In genomic region chr5:136638084-136638483, GRCh38 we compare ENCODE assay signal across 22 cellular contexts.
DNase-seq lines count a peak whose midpoint lies in the region; ATAC-seq and TF ChIP-seq lines count a peak whose summit lies in the region.
"Had no signal": no experiment of that assay in that cellular context is flagged by ENCODE, and none has a peak within 500 bp of the region (broad histone marks: within the 10 kb centered on the region; RNA-seq: fewer than 3 reads in every experiment).

No MANE protein-coding gene starts in this region.

- RAD21 ChIA-PET in HCT116 (lab: Charles Lee; ENCODE audit: low non-redundant PET in 1 of 2, low total read pairs in 2 of 2, uncharacterized antibody in 2 of 2, unreplicated experiment in 2 of 2) = no interaction called here

- no peak overlapping the region for H3K27ac ChIP-seq in HCT116 (ENCODE audit: low read depth, low read length)
- no peak overlapping the region for H3K27ac ChIP-seq in uterus
- H3K27ac ChIP-seq: left lung had no signal

- POLR2A ChIA-PET in HCT116 (lab: Charles Lee) = no interaction called here

- TF ChIP-seq RAD21 in HCT116 (IDR thresholded peaks at IDR 0.05; ENCODE audit: low read depth) = 0 out of 2 replicates have a peak, but pooled peaks have one; percentile 5

- no peaks in the 10 kb centered on the region for H4K20me1 ChIP-seq in HCT116 (ENCODE audit: insufficient read depth)

- CTCF ChIA-PET in HCT116 (lab: Charles Lee) = no interaction called here

- no TSS peak for BruUV-seq in HCT116 (replicated peaks; lab: Mats Ljungman, UMichigan)

- TF ChIP-seq CTCF in AG10803 (conservative IDR thresholded peaks at IDR 0.05; ENCODE audit: low read length) (no peak; the same call in 1 of the 2 replicates), HCT116 (IDR thresholded peaks at IDR 0.05 in 2 of 3, conservative IDR thresholded peaks at IDR 0.05 in 1 of 3; ENCODE audit: borderline replicate concordance in 1 of 3, insufficient read depth in 1 of 3, low read depth in 2 of 3, low read length in 2 of 3) (peak in 1 of 3 experiments; percentile 14; a peak in 1 of 6 replicates), astrocyte of the cerebellum (IDR thresholded peaks at IDR 0.05; ENCODE audit: low read depth, low read length, missing control alignments) (peak; percentile 8), uterus (IDR thresholded peaks at IDR 0.05) (no peak)

- in situ Hi-C loops in astrocyte of the cerebellum (cut with HindIII; ENCODE audit: low sequenced_read_pairs) = no loop called here

- H3K4me2 ChIP-seq in HCT116 (ENCODE audit: low read length) = no peak overlapping the region

- H3K4me1 ChIP-seq in HCT116 (ENCODE audit: control insufficient read depth in 1 of 2, insufficient read depth in 2 of 2, low read length in 2 of 2) (no peaks in the 10 kb centered on the region), uterus (no peaks in the 10 kb centered on the region)
- H3K4me1 ChIP-seq: left lung had no signal

- no peak overlapping the region for H2AFZ ChIP-seq in HCT116 (ENCODE audit: low read depth, low read length, poor library complexity, severe bottlenecking)

- H3K36me3 ChIP-seq in HCT116 (ENCODE audit: control insufficient read depth in 1 of 2, insufficient read depth in 2 of 2, low read length in 2 of 2) (no peaks in the 10 kb centered on the region), uterus (no peaks in the 10 kb centered on the region)
- H3K36me3 ChIP-seq: left lung had no signal

- TF ChIP-seq POLR2A in HCT116 (IDR thresholded peaks at IDR 0.05; ENCODE audit: borderline replicate concordance, extremely low read depth, insufficient read depth, insufficient read length) (no peak), uterus (IDR thresholded peaks at IDR 0.05) (no peak)

- intact Hi-C loops in HCT116 (cut with micrococcal nuclease) (no loop called here), uterus (cut with DNase I; ENCODE audit: low total_unique reads) (no loop called here)

- ATAC-seq in HCT116 (no peak), HG03159 (IDR thresholded peaks at IDR 0.05; ENCODE audit: unreplicated experiment) (no peak), HG02642 (IDR thresholded peaks at IDR 0.05; ENCODE audit: poor library complexity, unreplicated experiment) (no peak), HG02798 (IDR thresholded peaks at IDR 0.05; ENCODE audit: poor library complexity, unreplicated experiment) (no peak)
- ATAC-seq: activated CD8-positive, alpha-beta T cell treated with anti-CD3 and anti-CD28 coated beads, Interleukin-2, amount 10 ng/mL, durations not matched to agents 7 days and 5 days; CD8-positive, alpha-beta T cell; esophagus mucosa; T-helper 17 cell had no signal

- H3K4me3 ChIP-seq in AG10803 (ENCODE audit: low read length) = no peak overlapping the region
- no peak overlapping the region for H3K4me3 ChIP-seq in HCT116 (replicated peaks in 1 of 2; ENCODE audit: low read depth in 1 of 2, low read length in 2 of 2)
- no peak overlapping the region for H3K4me3 ChIP-seq in astrocyte of the cerebellum (ENCODE audit: low read depth, low read length)
- no peak overlapping the region for H3K4me3 ChIP-seq in uterus
- H3K4me3 ChIP-seq: left lung had no signal

- H3K27me3 ChIP-seq in HCT116 (ENCODE audit: insufficient read depth, low read length) (peaks cover 18% of the 10 kb centered on the region; the same call in 1 of the 2 replicates), uterus (no peaks in the 10 kb centered on the region)
- H3K27me3 ChIP-seq: left lung had no signal

- H3K9ac ChIP-seq in HCT116 (ENCODE audit: low read length) = no peak overlapping the region

- H3K79me2 ChIP-seq in HCT116 (ENCODE audit: insufficient read depth, low read length) = no peaks in the 10 kb centered on the region

- peak; percentile 4 for DNase-seq in AG10803 (ENCODE audit: low read depth)
- DNase-seq in HCT116 (ENCODE audit: low read depth, low spot score) = no peak
- no peak for DNase-seq in astrocyte of the cerebellum (ENCODE audit: low read depth)
- DNase-seq in hepatic stellate cell (ENCODE audit: low spot score) = peak; percentile 21
- DNase-seq in uterus = no peak
- DNase-seq: activated B cell treated with CpG ODN at 0.5 μM for 24 hours; activated CD8-positive, alpha-beta T cell treated with anti-CD3 and anti-CD28 coated beads, Interleukin-2, amount 10 ng/mL, durations not matched to agents 7 days and 5 days; activated naive CD4-positive, alpha-beta T cell treated with Interleukin-2 at 50 U/mL for 16 hours; activated T-cell treated with anti-CD3 and anti-CD28 coated beads, Interleukin-2, amount 50 U/mL, for 1 hour; anterior cingulate cortex; CD8-positive, alpha-beta T cell; Karpas-422; left lung; NCI-H1105 treated with DMSO at 0.1 percent for 48 hours; OCI-M1; SIG-M5; stimulated activated naive CD4-positive, alpha-beta T cell treated with Interleukin-2 at 50 U/mL for 16 hours; T-helper 17 cell had no signal

- H3K9me3 ChIP-seq in HCT116 (ENCODE audit: control insufficient read depth in 1 of 2, insufficient read depth in 1 of 2, low read depth in 1 of 2, low read length in 2 of 2) = no peaks in the 10 kb centered on the region
- no peaks in the 10 kb centered on the region for H3K9me3 ChIP-seq in uterus
- H3K9me3 ChIP-seq: left lung had no signal

- H3K9me2 ChIP-seq in HCT116 (ENCODE audit: insufficient read depth) = no peaks in the 10 kb centered on the region

TF ChIP-seq in HCT116, 20 proteins besides CTCF, POLR2A, EP300 and RAD21 (continues in another document):
- TF ChIP-seq EZH2phosphoT487 (IDR thresholded peaks at IDR 0.05; ENCODE audit: borderline replicate concordance) (no peak), EGR1 (IDR thresholded peaks at IDR 0.05; ENCODE audit: low read depth) (no peak), SRF (IDR thresholded peaks at IDR 0.05; ENCODE audit: low read depth) (no peak), ZFX (IDR thresholded peaks at IDR 0.05) (no peak), SIN3A (IDR thresholded peaks at IDR 0.05; ENCODE audit: low read depth) (no peak), ELF1 (IDR thresholded peaks at IDR 0.05; ENCODE audit: borderline replicate concordance, low read depth) (no peak), SP1 (IDR thresholded peaks at IDR 0.05; ENCODE audit: low read depth) (no peak), TCF7L2 (IDR thresholded peaks at IDR 0.05; ENCODE audit: borderline replicate concordance, extremely low read depth, insufficient read depth, insufficient read length) (no peak), ZNF274 (IDR thresholded peaks at IDR 0.05; ENCODE audit: low read depth, low read length) (no peak), ATF3 (IDR thresholded peaks at IDR 0.05) (no peak), CEBPB (IDR thresholded peaks at IDR 0.05; ENCODE audit: low read depth) (no peak), JUND (IDR thresholded peaks at IDR 0.05) (no peak), FOSL1 (IDR thresholded peaks at IDR 0.05; ENCODE audit: low read depth) (no peak), CBX3 (IDR thresholded peaks at IDR 0.05; ENCODE audit: low read depth) (no peak), ZBTB33 (IDR thresholded peaks at IDR 0.05; ENCODE audit: extremely low read depth, insufficient replicate concordance, low read length) (no peak), MAX (IDR thresholded peaks at IDR 0.05) (no peak), YY1 (IDR thresholded peaks at IDR 0.05; ENCODE audit: extremely low read depth, insufficient replicate concordance, low read depth, low read length) (no peak)
- TF ChIP-seq, protein P1, sequence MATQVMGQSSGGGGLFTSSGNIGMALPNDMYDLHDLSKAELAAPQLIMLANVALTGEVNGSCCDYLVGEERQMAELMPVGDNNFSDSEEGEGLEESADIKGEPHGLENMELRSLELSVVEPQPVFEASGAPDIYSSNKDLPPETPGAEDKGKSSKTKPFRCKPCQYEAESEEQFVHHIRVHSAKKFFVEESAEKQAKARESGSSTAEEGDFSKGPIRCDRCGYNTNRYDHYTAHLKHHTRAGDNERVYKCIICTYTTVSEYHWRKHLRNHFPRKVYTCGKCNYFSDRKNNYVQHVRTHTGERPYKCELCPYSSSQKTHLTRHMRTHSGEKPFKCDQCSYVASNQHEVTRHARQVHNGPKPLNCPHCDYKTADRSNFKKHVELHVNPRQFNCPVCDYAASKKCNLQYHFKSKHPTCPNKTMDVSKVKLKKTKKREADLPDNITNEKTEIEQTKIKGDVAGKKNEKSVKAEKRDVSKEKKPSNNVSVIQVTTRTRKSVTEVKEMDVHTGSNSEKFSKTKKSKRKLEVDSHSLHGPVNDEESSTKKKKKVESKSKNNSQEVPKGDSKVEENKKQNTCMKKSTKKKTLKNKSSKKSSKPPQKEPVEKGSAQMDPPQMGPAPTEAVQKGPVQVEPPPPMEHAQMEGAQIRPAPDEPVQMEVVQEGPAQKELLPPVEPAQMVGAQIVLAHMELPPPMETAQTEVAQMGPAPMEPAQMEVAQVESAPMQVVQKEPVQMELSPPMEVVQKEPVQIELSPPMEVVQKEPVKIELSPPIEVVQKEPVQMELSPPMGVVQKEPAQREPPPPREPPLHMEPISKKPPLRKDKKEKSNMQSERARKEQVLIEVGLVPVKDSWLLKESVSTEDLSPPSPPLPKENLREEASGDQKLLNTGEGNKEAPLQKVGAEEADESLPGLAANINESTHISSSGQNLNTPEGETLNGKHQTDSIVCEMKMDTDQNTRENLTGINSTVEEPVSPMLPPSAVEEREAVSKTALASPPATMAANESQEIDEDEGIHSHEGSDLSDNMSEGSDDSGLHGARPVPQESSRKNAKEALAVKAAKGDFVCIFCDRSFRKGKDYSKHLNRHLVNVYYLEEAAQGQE (IDR thresholded peaks at IDR 0.05; ENCODE audit: low read depth) = no peak

Comparison
In these comparisons a context has a peak if more than half of its experiments do, and no peak if none do; other contexts are left out.
1. DNase-seq: peak in AG10803 (single experiment) and hepatic stellate cell (single experiment); none in HCT116 (single experiment), astrocyte of the cerebellum (single experiment) and uterus (0 of 2).